ENCODE assay signal across 1 cellular context in genomic region chr6:41027799-41028617, GRCh38.
TF ChIP-seq lines count a peak whose summit lies in the region.

No MANE protein-coding gene starts in this region.

TF ChIP-seq in HepG2, 621 proteins besides CTCF, POLR2A, EP300 and RAD21 (continued from another document and continues in another):
- no peak for TF ChIP-seq GPBP1L1 (CRISPR knock-in tag; IDR thresholded peaks at IDR 0.05)
- TF ChIP-seq ZBTB7B (CRISPR knock-in tag; IDR thresholded peaks at IDR 0.05), result no peak
- TF ChIP-seq FOXO4 (CRISPR knock-in tag; conservative IDR thresholded peaks at IDR 0.05), result no peak
- TF ChIP-seq TAF1 (CRISPR knock-in tag; IDR thresholded peaks at IDR 0.05), result no peak
- TF ChIP-seq ZFP62 (CRISPR knock-in tag; IDR thresholded peaks at IDR 0.05), result no peak
- TF ChIP-seq TRIM24 (CRISPR knock-in tag; IDR thresholded peaks at IDR 0.05), result no peak
- TF ChIP-seq HMGA1 (CRISPR knock-in tag; conservative IDR thresholded peaks at IDR 0.05), result no peak
- TF ChIP-seq SCMH1 (CRISPR knock-in tag; IDR thresholded peaks at IDR 0.05; ENCODE audit: borderline replicate concordance), result no peak
- TF ChIP-seq DPF2 (CRISPR knock-in tag; IDR thresholded peaks at IDR 0.05; ENCODE audit: borderline replicate concordance, low read depth), result no peak
- no peak for TF ChIP-seq KLF13 (CRISPR knock-in tag; IDR thresholded peaks at IDR 0.05)
- no peak for TF ChIP-seq STAT6 (CRISPR knock-in tag; IDR thresholded peaks at IDR 0.05; ENCODE audit: borderline replicate concordance)
- no peak for TF ChIP-seq CENPT (CRISPR knock-in tag; IDR thresholded peaks at IDR 0.05; ENCODE audit: low read depth)
- TF ChIP-seq ZHX1 (CRISPR knock-in tag; IDR thresholded peaks at IDR 0.05; ENCODE audit: low read depth), result peak; percentile 83; the same call in 1 of the 2 replicates
- no peak for TF ChIP-seq SIN3A (IDR thresholded peaks at IDR 0.05; ENCODE audit: borderline replicate concordance, low read depth, low read length)
- TF ChIP-seq NR0B2 (CRISPR knock-in tag; IDR thresholded peaks at IDR 0.05), result peak; percentile 33; the same call in 1 of the 2 replicates
- no peak for TF ChIP-seq ARNTL (CRISPR knock-in tag; IDR thresholded peaks at IDR 0.05)
- no peak for TF ChIP-seq ELF4 (CRISPR knock-in tag; IDR thresholded peaks at IDR 0.05; ENCODE audit: borderline replicate concordance)
- peak; percentile 84 for TF ChIP-seq KDM5B (CRISPR knock-in tag; IDR thresholded peaks at IDR 0.05; ENCODE audit: borderline replicate concordance)
- 0 out of 2 replicates have a peak, but pooled peaks have one; percentile 47 for TF ChIP-seq MED13 (CRISPR knock-in tag; IDR thresholded peaks at IDR 0.05)
- peak; percentile 65 for TF ChIP-seq YY1 (IDR thresholded peaks at IDR 0.05; ENCODE audit: insufficient read depth, insufficient replicate concordance, low read depth, low read length)
- peak; percentile 76; the same call in 1 of the 2 replicates for TF ChIP-seq ZNF205 (CRISPR knock-in tag; IDR thresholded peaks at IDR 0.05)
- no peak for TF ChIP-seq TCF7L2 (IDR thresholded peaks at IDR 0.05; ENCODE audit: low read depth, low read length)
- no peak for TF ChIP-seq PLRG1 (conservative IDR thresholded peaks at IDR 0.05)
- 0 out of 2 replicates have a peak, but pooled peaks have one; percentile 27 for TF ChIP-seq E2F1 (CRISPR knock-in tag; IDR thresholded peaks at IDR 0.05)
- peak; percentile 59 for TF ChIP-seq ZNF7 (CRISPR knock-in tag; IDR thresholded peaks at IDR 0.05)
- no peak; the same call in 1 of the 2 replicates for TF ChIP-seq KDM4B (CRISPR knock-in tag; IDR thresholded peaks at IDR 0.05)
- no peak; the same call in 1 of the 2 replicates for TF ChIP-seq ZNF878 (CRISPR knock-in tag; IDR thresholded peaks at IDR 0.05)
- TF ChIP-seq ZNF616 (CRISPR knock-in tag; IDR thresholded peaks at IDR 0.05; ENCODE audit: low read depth), result no peak
- TF ChIP-seq ZNF503 (CRISPR knock-in tag; IDR thresholded peaks at IDR 0.05), result peak; percentile 62; the same call in 1 of the 2 replicates
- no peak for TF ChIP-seq RARG (CRISPR knock-in tag; IDR thresholded peaks at IDR 0.05; ENCODE audit: low read depth)
- TF ChIP-seq RFX3 (CRISPR knock-in tag; IDR thresholded peaks at IDR 0.05), result no peak
- TF ChIP-seq ZNF331 (CRISPR knock-in tag; IDR thresholded peaks at IDR 0.05), result peak; percentile 72
- 0 out of 2 replicates have a peak, but pooled peaks have one; percentile 26 for TF ChIP-seq ZNF510 (CRISPR knock-in tag; IDR thresholded peaks at IDR 0.05; ENCODE audit: low read depth)
- TF ChIP-seq FOXA3 (CRISPR knock-in tag; IDR thresholded peaks at IDR 0.05), result peak; percentile 40; the same call in 1 of the 2 replicates
- TF ChIP-seq MED8 (CRISPR knock-in tag; IDR thresholded peaks at IDR 0.05; ENCODE audit: insufficient replicate concordance), result no peak
- TF ChIP-seq ELF3 (CRISPR knock-in tag; IDR thresholded peaks at IDR 0.05), result peak; percentile 32; the same call in 1 of the 2 replicates
- no peak for TF ChIP-seq NFYC (CRISPR knock-in tag; IDR thresholded peaks at IDR 0.05)
- TF ChIP-seq KLF6 (CRISPR knock-in tag; IDR thresholded peaks at IDR 0.05), result no peak
- no peak for TF ChIP-seq SKIL (CRISPR knock-in tag; IDR thresholded peaks at IDR 0.05; ENCODE audit: borderline replicate concordance)
- TF ChIP-seq ZNF710 (CRISPR knock-in tag; IDR thresholded peaks at IDR 0.05; ENCODE audit: borderline replicate concordance), result no peak
- TF ChIP-seq ZNF841 (CRISPR knock-in tag; IDR thresholded peaks at IDR 0.05; ENCODE audit: borderline replicate concordance), result no peak
- TF ChIP-seq FOXP4 (CRISPR knock-in tag; IDR thresholded peaks at IDR 0.05), result peak; percentile 50; the same call in 1 of the 2 replicates
- no peak for TF ChIP-seq MZF1 (CRISPR knock-in tag; IDR thresholded peaks at IDR 0.05; ENCODE audit: borderline replicate concordance)
- TF ChIP-seq ZNF362 (CRISPR knock-in tag; IDR thresholded peaks at IDR 0.05; ENCODE audit: borderline replicate concordance), result no peak
- no peak for TF ChIP-seq RORA (CRISPR knock-in tag; IDR thresholded peaks at IDR 0.05)
